8 cellular contexts compared by ENCODE assay signal in the genomic region with DNA sequence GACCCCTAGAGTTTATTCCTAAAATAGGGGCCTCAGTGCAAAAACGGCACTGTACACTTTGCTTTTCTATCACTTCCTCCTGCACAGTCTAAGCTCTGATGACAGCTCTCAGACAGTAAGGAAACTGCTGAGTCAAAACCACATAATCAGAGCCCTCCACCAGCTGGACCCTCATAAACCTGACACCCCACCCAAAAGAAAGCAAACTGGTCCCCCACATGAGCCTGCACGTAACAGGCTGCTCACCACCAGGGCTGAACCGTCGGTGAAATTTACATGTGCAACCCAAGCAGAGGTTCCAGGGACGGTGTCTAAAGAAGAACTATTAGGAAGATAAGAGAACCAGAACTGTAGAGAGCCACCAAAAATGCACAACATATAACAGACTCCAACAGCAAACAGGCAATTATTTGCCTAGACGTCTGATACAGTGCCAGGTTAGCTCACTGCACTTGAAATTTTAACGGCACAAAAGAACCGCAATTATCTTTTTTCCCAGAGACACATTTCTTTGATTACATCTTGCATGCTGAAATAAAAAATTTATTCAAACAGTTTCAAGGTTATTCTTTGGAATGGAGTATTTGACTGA. TPM values are rescaled to one million over a fixed set of nuclear protein-coding genes. Genes with fewer than 3 reads are reported as not detected.
DNase-seq lines count a peak whose midpoint lies in the region; ATAC-seq, FAIRE-seq and TF ChIP-seq lines count a peak whose summit lies in the region.

No MANE protein-coding gene starts in this region.

- CTCF ChIA-PET in Calu3 (lab: Charles Lee), result interaction anchor here (0.5 to 1.3 kb wide), 2 partner anchors 20 to 765 kb away, joined by 3 read pairs; no protein-coding TSS in a partner anchor
- CTCF ChIA-PET in activated B cell treated with CpG ODN at 0.5 μM for 24 hours (lab: Charles Lee), result no interaction called here

- BruUV-seq in Calu3 (replicated peaks; lab: Mats Ljungman, UMichigan), result no TSS peak

- no peak overlapping the region for H3K4me3 ChIP-seq in KMS-11 (IDR thresholded peaks at IDR 0.05; ENCODE audit: insufficient read depth, low read depth, low read length)

- H3K27ac ChIP-seq in KMS-11, result peak overlapping the region; percentile 82

- H3K4me3 Mint-ChIP-seq in Calu3 (ENCODE audit: low read depth, unreplicated experiment), result peak overlapping the region; percentile 5
- H3K4me3 Mint-ChIP-seq in activated B cell treated with CpG ODN at 0.5 μM for 24 hours, result peak overlapping the region; percentile 39

- H4K20me1 ChIP-seq in KMS-11 (ENCODE audit: insufficient read depth), result 0 out of 2 replicates have a peak, but pooled peaks cover 3% of the 10 kb centered on the region

- no peak for FAIRE-seq in RCC 7860 (lab: Jason Lieb, UNC)

- H3K79me2 ChIP-seq in KMS-11 (ENCODE audit: insufficient read depth, low read depth), result peaks cover 73% of the 10 kb centered on the region

- no peak for TF ChIP-seq CTCF in Calu3 (IDR thresholded peaks at IDR 0.05; ENCODE audit: unreplicated experiment)
- TF ChIP-seq CTCF in KMS-11 (conservative IDR thresholded peaks at IDR 0.05; ENCODE audit: low read depth, low read length), result no peak
- no peak for TF ChIP-seq CTCF in activated B cell treated with CpG ODN at 0.5 μM for 24 hours (IDR thresholded peaks at IDR 0.05)
- TF ChIP-seq CTCF in GM13976 (IDR thresholded peaks at IDR 0.05; ENCODE audit: borderline replicate concordance, control extremely low read depth, extremely low read depth, insufficient read depth, missing control alignments), result no peak

- H3K36me3 Mint-ChIP-seq in Calu3 (ENCODE audit: insufficient read depth, unreplicated experiment) (no peaks in the 10 kb centered on the region), activated B cell treated with CpG ODN at 0.5 μM for 24 hours (ENCODE audit: low read depth) (peaks cover 4% of the 10 kb centered on the region)

- peak overlapping the region; percentile 35; the same call in 1 of the 2 replicates for H2AFZ ChIP-seq in KMS-11 (ENCODE audit: low read depth)

- in situ Hi-C loops in GM13976 (cut with MboI; ENCODE audit: low sequenced_read_pairs, unreplicated experiment), result no loop called here

- H3K4me2 ChIP-seq in KMS-11, result peak overlapping the region; percentile 99

- POLR2A ChIA-PET in activated B cell treated with CpG ODN at 0.5 μM for 24 hours (lab: Charles Lee), result no interaction called here

- H3K27me3 ChIP-seq in KMS-11 (ENCODE audit: insufficient read depth, low read depth), result no peaks in the 10 kb centered on the region

- H3K36me3 ChIP-seq in KMS-11 (ENCODE audit: insufficient read depth), result no peaks in the 10 kb centered on the region

- H3K9me3 Mint-ChIP-seq in Calu3 (ENCODE audit: low read depth, unreplicated experiment) (no peaks in the 10 kb centered on the region), activated B cell treated with CpG ODN at 0.5 μM for 24 hours (no peaks in the 10 kb centered on the region)

- DNase-seq in Calu3, result no peak
- no peak for DNase-seq in activated B cell treated with CpG ODN at 0.5 μM for 24 hours
- peak; percentile 29 for DNase-seq in medulla oblongata (ENCODE audit: extremely low spot score)
- DNase-seq in RCC 7860 (ENCODE audit: low spot score), result no peak
- no peak for DNase-seq in GM13976 (ENCODE audit: low spot score)
- DNase-seq in hepatic stellate cell (ENCODE audit: low spot score), result no peak

- H3K4me1 ChIP-seq in KMS-11 (ENCODE audit: low read depth, poor library complexity, severe bottlenecking), result peaks cover 98% of the 10 kb centered on the region

- H3K9ac ChIP-seq in KMS-11, result peak overlapping the region; percentile 43; the same call in 1 of the 2 replicates

- intact Hi-C loops in Calu3 (cut with micrococcal nuclease; ENCODE audit: unreplicated experiment), result loop anchor here (2.0 kb wide), 1 partner anchor 25 kb away; no protein-coding TSS in a partner anchor
- intact Hi-C loops in activated B cell treated with CpG ODN at 0.5 μM for 24 hours (cut with micrococcal nuclease), result loop anchor here (2.0 kb wide), 1 partner anchor 19 kb away; a partner anchor contains a TSS

- peak; percentile 68 for ATAC-seq in GM21360 (IDR thresholded peaks at IDR 0.05; ENCODE audit: unreplicated experiment)
- peak; percentile 68 for ATAC-seq in activated B cell treated with CpG ODN at 0.5 μM for 24 hours (ENCODE audit: low read depth)

- peaks cover 66% of the 10 kb centered on the region for H3K4me1 Mint-ChIP-seq in Calu3 (ENCODE audit: low read depth, unreplicated experiment)
- H3K4me1 Mint-ChIP-seq in activated B cell treated with CpG ODN at 0.5 μM for 24 hours, result peaks cover 49% of the 10 kb centered on the region

- no peaks in the 10 kb centered on the region for H3K27me3 Mint-ChIP-seq in Calu3 (ENCODE audit: unreplicated experiment)
- no peaks in the 10 kb centered on the region for H3K27me3 Mint-ChIP-seq in activated B cell treated with CpG ODN at 0.5 μM for 24 hours

- H3K27ac Mint-ChIP-seq in Calu3 (ENCODE audit: unreplicated experiment) (no peak overlapping the region), activated B cell treated with CpG ODN at 0.5 μM for 24 hours (peak overlapping the region; percentile 46)

RNA-seq across cellular contexts. Expression of a gene that starts 19.6 kb away (rescaled TPM):
- total RNA-seq in Calu3 (2022), result 26.1 and 34.5 TPM in 2 replicates
- 25.8 and 27.5 TPM in 2 replicates for total RNA-seq in activated B cell treated with CpG ODN at 0.5 μM for 24 hours
